In genomic region chr3:105891101-105891500, GRCh38 we compare ENCODE assay signal across 1 cellular context.
TF ChIP-seq lines count a peak whose summit lies in the region.

No MANE protein-coding gene starts in this region.

TF ChIP-seq in H1, 55 proteins besides CTCF, POLR2A, EP300 and RAD21:
- no peak for TF ChIP-seq POU5F1 (IDR thresholded peaks at IDR 0.05; ENCODE audit: low read depth, low read length)
- no peak for TF ChIP-seq SIN3A (conservative IDR thresholded peaks at IDR 0.05 in 1 of 2, IDR thresholded peaks at IDR 0.05 in 1 of 2; ENCODE audit: low read depth in 1 of 2, low read length in 2 of 2)
- TF ChIP-seq TCF12 (IDR thresholded peaks at IDR 0.05; ENCODE audit: low read depth, low read length) = no peak
- TF ChIP-seq JUN (IDR thresholded peaks at IDR 0.05; ENCODE audit: low read depth, low read length) = no peak
- TF ChIP-seq SRF (IDR thresholded peaks at IDR 0.05; ENCODE audit: low read depth, low read length) = no peak
- TF ChIP-seq TBP (IDR thresholded peaks at IDR 0.05; ENCODE audit: low read depth, low read length) = no peak
- TF ChIP-seq CTBP2 (IDR thresholded peaks at IDR 0.05; ENCODE audit: borderline replicate concordance, insufficient read depth, insufficient read length, low read length) = no peak
- TF ChIP-seq SAP30 (IDR thresholded peaks at IDR 0.05; ENCODE audit: insufficient read depth, insufficient replicate concordance, low read length) = no peak
- TF ChIP-seq BRCA1 (IDR thresholded peaks at IDR 0.05; ENCODE audit: low read depth, low read length) = no peak
- TF ChIP-seq CBX5 (IDR thresholded peaks at IDR 0.05; ENCODE audit: low read depth, low read length) = no peak
- no peak for TF ChIP-seq ASH2L (IDR thresholded peaks at IDR 0.05; ENCODE audit: low read length)
- TF ChIP-seq SUZ12 (IDR thresholded peaks at IDR 0.05; ENCODE audit: low read length) = no peak
- TF ChIP-seq SIX5 (IDR thresholded peaks at IDR 0.05; ENCODE audit: low read depth, low read length) = no peak
- TF ChIP-seq, protein P1, sequence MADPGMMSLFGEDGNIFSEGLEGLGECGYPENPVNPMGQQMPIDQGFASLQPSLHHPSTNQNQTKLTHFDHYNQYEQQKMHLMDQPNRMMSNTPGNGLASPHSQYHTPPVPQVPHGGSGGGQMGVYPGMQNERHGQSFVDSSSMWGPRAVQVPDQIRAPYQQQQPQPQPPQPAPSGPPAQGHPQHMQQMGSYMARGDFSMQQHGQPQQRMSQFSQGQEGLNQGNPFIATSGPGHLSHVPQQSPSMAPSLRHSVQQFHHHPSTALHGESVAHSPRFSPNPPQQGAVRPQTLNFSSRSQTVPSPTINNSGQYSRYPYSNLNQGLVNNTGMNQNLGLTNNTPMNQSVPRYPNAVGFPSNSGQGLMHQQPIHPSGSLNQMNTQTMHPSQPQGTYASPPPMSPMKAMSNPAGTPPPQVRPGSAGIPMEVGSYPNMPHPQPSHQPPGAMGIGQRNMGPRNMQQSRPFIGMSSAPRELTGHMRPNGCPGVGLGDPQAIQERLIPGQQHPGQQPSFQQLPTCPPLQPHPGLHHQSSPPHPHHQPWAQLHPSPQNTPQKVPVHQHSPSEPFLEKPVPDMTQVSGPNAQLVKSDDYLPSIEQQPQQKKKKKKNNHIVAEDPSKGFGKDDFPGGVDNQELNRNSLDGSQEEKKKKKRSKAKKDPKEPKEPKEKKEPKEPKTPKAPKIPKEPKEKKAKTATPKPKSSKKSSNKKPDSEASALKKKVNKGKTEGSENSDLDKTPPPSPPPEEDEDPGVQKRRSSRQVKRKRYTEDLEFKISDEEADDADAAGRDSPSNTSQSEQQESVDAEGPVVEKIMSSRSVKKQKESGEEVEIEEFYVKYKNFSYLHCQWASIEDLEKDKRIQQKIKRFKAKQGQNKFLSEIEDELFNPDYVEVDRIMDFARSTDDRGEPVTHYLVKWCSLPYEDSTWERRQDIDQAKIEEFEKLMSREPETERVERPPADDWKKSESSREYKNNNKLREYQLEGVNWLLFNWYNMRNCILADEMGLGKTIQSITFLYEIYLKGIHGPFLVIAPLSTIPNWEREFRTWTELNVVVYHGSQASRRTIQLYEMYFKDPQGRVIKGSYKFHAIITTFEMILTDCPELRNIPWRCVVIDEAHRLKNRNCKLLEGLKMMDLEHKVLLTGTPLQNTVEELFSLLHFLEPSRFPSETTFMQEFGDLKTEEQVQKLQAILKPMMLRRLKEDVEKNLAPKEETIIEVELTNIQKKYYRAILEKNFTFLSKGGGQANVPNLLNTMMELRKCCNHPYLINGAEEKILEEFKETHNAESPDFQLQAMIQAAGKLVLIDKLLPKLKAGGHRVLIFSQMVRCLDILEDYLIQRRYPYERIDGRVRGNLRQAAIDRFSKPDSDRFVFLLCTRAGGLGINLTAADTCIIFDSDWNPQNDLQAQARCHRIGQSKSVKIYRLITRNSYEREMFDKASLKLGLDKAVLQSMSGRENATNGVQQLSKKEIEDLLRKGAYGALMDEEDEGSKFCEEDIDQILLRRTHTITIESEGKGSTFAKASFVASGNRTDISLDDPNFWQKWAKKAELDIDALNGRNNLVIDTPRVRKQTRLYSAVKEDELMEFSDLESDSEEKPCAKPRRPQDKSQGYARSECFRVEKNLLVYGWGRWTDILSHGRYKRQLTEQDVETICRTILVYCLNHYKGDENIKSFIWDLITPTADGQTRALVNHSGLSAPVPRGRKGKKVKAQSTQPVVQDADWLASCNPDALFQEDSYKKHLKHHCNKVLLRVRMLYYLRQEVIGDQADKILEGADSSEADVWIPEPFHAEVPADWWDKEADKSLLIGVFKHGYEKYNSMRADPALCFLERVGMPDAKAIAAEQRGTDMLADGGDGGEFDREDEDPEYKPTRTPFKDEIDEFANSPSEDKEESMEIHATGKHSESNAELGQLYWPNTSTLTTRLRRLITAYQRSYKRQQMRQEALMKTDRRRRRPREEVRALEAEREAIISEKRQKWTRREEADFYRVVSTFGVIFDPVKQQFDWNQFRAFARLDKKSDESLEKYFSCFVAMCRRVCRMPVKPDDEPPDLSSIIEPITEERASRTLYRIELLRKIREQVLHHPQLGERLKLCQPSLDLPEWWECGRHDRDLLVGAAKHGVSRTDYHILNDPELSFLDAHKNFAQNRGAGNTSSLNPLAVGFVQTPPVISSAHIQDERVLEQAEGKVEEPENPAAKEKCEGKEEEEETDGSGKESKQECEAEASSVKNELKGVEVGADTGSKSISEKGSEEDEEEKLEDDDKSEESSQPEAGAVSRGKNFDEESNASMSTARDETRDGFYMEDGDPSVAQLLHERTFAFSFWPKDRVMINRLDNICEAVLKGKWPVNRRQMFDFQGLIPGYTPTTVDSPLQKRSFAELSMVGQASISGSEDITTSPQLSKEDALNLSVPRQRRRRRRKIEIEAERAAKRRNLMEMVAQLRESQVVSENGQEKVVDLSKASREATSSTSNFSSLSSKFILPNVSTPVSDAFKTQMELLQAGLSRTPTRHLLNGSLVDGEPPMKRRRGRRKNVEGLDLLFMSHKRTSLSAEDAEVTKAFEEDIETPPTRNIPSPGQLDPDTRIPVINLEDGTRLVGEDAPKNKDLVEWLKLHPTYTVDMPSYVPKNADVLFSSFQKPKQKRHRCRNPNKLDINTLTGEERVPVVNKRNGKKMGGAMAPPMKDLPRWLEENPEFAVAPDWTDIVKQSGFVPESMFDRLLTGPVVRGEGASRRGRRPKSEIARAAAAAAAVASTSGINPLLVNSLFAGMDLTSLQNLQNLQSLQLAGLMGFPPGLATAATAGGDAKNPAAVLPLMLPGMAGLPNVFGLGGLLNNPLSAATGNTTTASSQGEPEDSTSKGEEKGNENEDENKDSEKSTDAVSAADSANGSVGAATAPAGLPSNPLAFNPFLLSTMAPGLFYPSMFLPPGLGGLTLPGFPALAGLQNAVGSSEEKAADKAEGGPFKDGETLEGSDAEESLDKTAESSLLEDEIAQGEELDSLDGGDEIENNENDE (IDR thresholded peaks at IDR 0.05; ENCODE audit: insufficient replicate concordance, low read length) = no peak
- TF ChIP-seq SIRT6 (IDR thresholded peaks at IDR 0.05; ENCODE audit: low read length) = no peak
- TF ChIP-seq TAF1 (IDR thresholded peaks at IDR 0.05; ENCODE audit: low read depth, low read length) = no peak
